In genomic region chr19:55088543-55089265, GRCh38 we compare ENCODE assay signal across 8 cellular contexts. TPM values are rescaled to one million over a fixed set of nuclear protein-coding genes. Genes with fewer than 3 reads are reported as not detected.
DNase-seq lines count a peak whose midpoint lies in the region; ATAC-seq lines count a peak whose summit lies in the region.

No MANE protein-coding gene starts in this region.

- peak overlapping the region in 2 of 3 donors; percentile 56 to 64 for H3K27ac Mint-ChIP-seq in IgD-negative memory B cell
- no peak overlapping the region for H3K27ac Mint-ChIP-seq in activated naive CD8-positive, alpha-beta T cell treated with anti-CD3 and anti-CD28 coated beads, Interleukin-2, amount 50 U/mL, for 24 hours

- peaks cover 4% of the 10 kb centered on the region for H3K36me3 Mint-ChIP-seq in IgD-negative memory B cell
- H3K36me3 Mint-ChIP-seq in activated naive CD8-positive, alpha-beta T cell treated with anti-CD3 and anti-CD28 coated beads, Interleukin-2, amount 50 U/mL, for 24 hours (ENCODE audit: low read depth): peaks cover 16% of the 10 kb centered on the region

- peaks cover 13 to 20% (median 16%) of the 10 kb centered on the region in 3 donors for H3K4me1 Mint-ChIP-seq in IgD-negative memory B cell
- H3K4me1 Mint-ChIP-seq in activated naive CD8-positive, alpha-beta T cell treated with anti-CD3 and anti-CD28 coated beads, Interleukin-2, amount 50 U/mL, for 24 hours: peaks cover 17% of the 10 kb centered on the region

- intact Hi-C loops in left ventricle myocardium superior (cut with micrococcal nuclease): no loop called here
- intact Hi-C loops in sciatic nerve (cut with DNase I): no loop called here

- H3K4me3 Mint-ChIP-seq in IgD-negative memory B cell: peak overlapping the region in 2 of 4 donors; percentile 86 to 88
- peak overlapping the region; percentile 39 for H3K4me3 Mint-ChIP-seq in activated naive CD8-positive, alpha-beta T cell treated with anti-CD3 and anti-CD28 coated beads, Interleukin-2, amount 50 U/mL, for 24 hours

- no peaks in the 10 kb centered on the region for H3K9me3 Mint-ChIP-seq in IgD-negative memory B cell
- H3K9me3 Mint-ChIP-seq in activated naive CD8-positive, alpha-beta T cell treated with anti-CD3 and anti-CD28 coated beads, Interleukin-2, amount 50 U/mL, for 24 hours: no peaks in the 10 kb centered on the region

- H3K27me3 Mint-ChIP-seq in IgD-negative memory B cell: peaks cover 19% of the 10 kb centered on the region
- H3K27me3 Mint-ChIP-seq in activated naive CD8-positive, alpha-beta T cell treated with anti-CD3 and anti-CD28 coated beads, Interleukin-2, amount 50 U/mL, for 24 hours: peaks cover 49% of the 10 kb centered on the region

- peak; percentile 57 for ATAC-seq in activated naive CD8-positive, alpha-beta T cell treated with anti-CD3 and anti-CD28 coated beads, Interleukin-2, amount 50 U/mL, for 24 hours
- ATAC-seq in left ventricle myocardium superior (peak; percentile 21), sciatic nerve (peak; percentile 52), HG02642 (IDR thresholded peaks at IDR 0.05; ENCODE audit: poor library complexity, unreplicated experiment) (no peak), GM18873 (IDR thresholded peaks at IDR 0.05; ENCODE audit: low FRiP score, unreplicated experiment) (no peak)

- DNase-seq in DMS153 (lab: John Stamatoyannopoulos, UW) (peak; percentile 25), SW480 (ENCODE audit: low spot score) (peak; percentile 52), left ventricle myocardium superior (peak; percentile 88), sciatic nerve (ENCODE audit: low spot score) (peak; percentile 84)
- peak; percentile 89 for DNase-seq in activated naive CD8-positive, alpha-beta T cell treated with anti-CD3 and anti-CD28 coated beads, Interleukin-2, amount 50 U/mL, for 24 hours

RNA-seq across cellular contexts. Expression of gene EPS8L1, which starts 13.0 kb away (rescaled TPM):
- polyA plus RNA-seq in IgD-negative memory B cell: 0.93 TPM
- 2.7 TPM for total RNA-seq in left ventricle myocardium superior
- total RNA-seq in sciatic nerve: 1.2 TPM

RNA-seq across cellular contexts. Expression of gene RDH13, which starts 25.8 kb away (rescaled TPM):
- polyA plus RNA-seq in IgD-negative memory B cell: 18.7 TPM
- 52.0 TPM for total RNA-seq in left ventricle myocardium superior
- 12.9 TPM for total RNA-seq in sciatic nerve

RNA-seq across cellular contexts. Expression of gene PPP1R12C, which starts 28.7 kb away (rescaled TPM):
- 7.4 TPM for polyA plus RNA-seq in IgD-negative memory B cell
- 141 TPM for total RNA-seq in left ventricle myocardium superior
- 112 TPM for total RNA-seq in sciatic nerve

RNA-seq across cellular contexts. Expression of gene GP6, which starts 50.6 kb away (rescaled TPM):
- 0.55 TPM for polyA plus RNA-seq in IgD-negative memory B cell
- total RNA-seq in left ventricle myocardium superior (not detected), sciatic nerve (0.89 TPM)

Comparison
In these comparisons a context has a peak if more than half of its experiments do, and no peak if none do; other contexts are left out.
1. DNase-seq: peak in every context shown above with its lines; median percentile 89 in activated naive CD8-positive, alpha-beta T cell treated with anti-CD3 and anti-CD28 coated beads, Interleukin-2, amount 50 U/mL, for 24 hours; 88 in left ventricle myocardium superior; 84 in sciatic nerve; 52 in SW480; 25 in DMS153.
2. ATAC-seq: peak in activated naive CD8-positive, alpha-beta T cell treated with anti-CD3 and anti-CD28 coated beads, Interleukin-2, amount 50 U/mL, for 24 hours (single experiment), left ventricle myocardium superior (single experiment) and sciatic nerve (single experiment); none in HG02642 (single experiment) and GM18873 (single experiment).